ENCODE assay signal across 8 cellular contexts in genomic region chr1:19582318-19582717, GRCh38.
DNase-seq lines count a peak whose midpoint lies in the region; ATAC-seq, FAIRE-seq and TF ChIP-seq lines count a peak whose summit lies in the region.

No MANE protein-coding gene starts in this region.

- peak; percentile 48 for TF ChIP-seq CTCF in A549 (IDR thresholded peaks at IDR 0.05)
- peak; percentile 75 for TF ChIP-seq CTCF in glutamatergic neuron (IDR thresholded peaks at IDR 0.05; ENCODE audit: partially characterized antibody, unreplicated experiment)
- peak; percentile 70 for TF ChIP-seq CTCF in smooth muscle cell (IDR thresholded peaks at IDR 0.05; ENCODE audit: borderline replicate concordance, insufficient read depth, poor library complexity, severe bottlenecking)

- no peaks in the 10 kb centered on the region for H3K9me3 Mint-ChIP-seq in activated T-cell treated with anti-CD3 and anti-CD28 coated beads, Interleukin-2, amount 50 U/mL, for 72 hours
- no peaks in the 10 kb centered on the region for H3K9me3 Mint-ChIP-seq in glutamatergic neuron (ENCODE audit: unreplicated experiment)

- H3K36me3 Mint-ChIP-seq in activated T-cell treated with anti-CD3 and anti-CD28 coated beads, Interleukin-2, amount 50 U/mL, for 72 hours (ENCODE audit: insufficient read depth in 2 of 2): no peaks in the 10 kb centered on the region
- peaks cover 5% of the 10 kb centered on the region for H3K36me3 Mint-ChIP-seq in glutamatergic neuron (ENCODE audit: unreplicated experiment)

- CTCF ChIA-PET in A549 (lab: Yijun Ruan, JAX): interaction anchor here (0.6 to 2.1 kb wide), 22 partner anchors 9 to 238 kb away, joined by 3 to 13 read pairs (median 4); a partner anchor contains a TSS

- H3F3A ChIP-seq in smooth muscle cell (ENCODE audit: low read depth): no peaks in the 10 kb centered on the region

- H3K36me3 ChIP-seq in smooth muscle cell (ENCODE audit: low read depth): no peaks in the 10 kb centered on the region

- H3K4me1 ChIP-seq in A549 (no peaks in the 10 kb centered on the region), smooth muscle cell (ENCODE audit: low read depth) (no peaks in the 10 kb centered on the region)

- no peak for TF ChIP-seq EP300 in A549 (IDR thresholded peaks at IDR 0.05)

- H3K4me1 Mint-ChIP-seq in activated T-cell treated with anti-CD3 and anti-CD28 coated beads, Interleukin-2, amount 50 U/mL, for 72 hours (ENCODE audit: low read depth): peaks cover 18% of the 10 kb centered on the region
- no peaks in the 10 kb centered on the region for H3K4me1 Mint-ChIP-seq in glutamatergic neuron (ENCODE audit: low read depth, unreplicated experiment)

- no peaks in the 10 kb centered on the region for H3K79me2 ChIP-seq in smooth muscle cell (ENCODE audit: low read depth)

- H3K27ac Mint-ChIP-seq in activated T-cell treated with anti-CD3 and anti-CD28 coated beads, Interleukin-2, amount 50 U/mL, for 72 hours: no peak overlapping the region
- no peak overlapping the region for H3K27ac Mint-ChIP-seq in glutamatergic neuron (ENCODE audit: unreplicated experiment)

- H3K9me3 ChIP-seq in A549: no peaks in the 10 kb centered on the region
- H3K9me3 ChIP-seq in smooth muscle cell (replicated peaks; ENCODE audit: low read depth): no peaks in the 10 kb centered on the region

- POLR2A ChIA-PET in A549 (lab: Yijun Ruan, JAX): no interaction called here

- H3K4me3 ChIP-seq in A549 (no peak overlapping the region), smooth muscle cell (no peak overlapping the region)

- H3K27ac ChIP-seq in A549 (no peak overlapping the region), smooth muscle cell (ENCODE audit: low read depth) (no peak overlapping the region)

- ATAC-seq in A549 (peak in 1 of 2 experiments; percentile 84; a peak in 4 of 6 replicates), GM19328 (IDR thresholded peaks at IDR 0.05; ENCODE audit: unreplicated experiment) (no peak)
- peak; percentile 89 to 99 for ATAC-seq in activated T-cell treated with anti-CD3 and anti-CD28 coated beads, Interleukin-2, amount 50 U/mL, for 72 hours (replicated peaks in 1 of 2)

- no peak overlapping the region for H3K4me3 Mint-ChIP-seq in activated T-cell treated with anti-CD3 and anti-CD28 coated beads, Interleukin-2, amount 50 U/mL, for 72 hours
- H3K4me3 Mint-ChIP-seq in glutamatergic neuron (ENCODE audit: unreplicated experiment): no peak overlapping the region

- no peak for FAIRE-seq in A549 (lab: Jason Lieb, UNC)
- peak; percentile 89 for FAIRE-seq in GM19239 (lab: Jason Lieb, UNC)

- H3K4me2 ChIP-seq in A549: no peak overlapping the region
- H3K4me2 ChIP-seq in smooth muscle cell: no peak overlapping the region

- TF ChIP-seq POLR2A in A549 (IDR thresholded peaks at IDR 0.05; ENCODE audit: low read length): no peak

- no peaks in the 10 kb centered on the region for H4K20me1 ChIP-seq in smooth muscle cell (ENCODE audit: low read depth)

- no peak overlapping the region for H3K9ac ChIP-seq in smooth muscle cell (ENCODE audit: low read depth)

- peak; percentile 61 to 65 for TF ChIP-seq RAD21 in A549 (conservative IDR thresholded peaks at IDR 0.05 in 1 of 2, IDR thresholded peaks at IDR 0.05 in 1 of 2)

- no peak overlapping the region for H2AFZ ChIP-seq in smooth muscle cell (ENCODE audit: low read depth)

- 12% methylated on average over 4 of the region's 4 CpGs for WGBS in A549 (ENCODE audit: missing lambda C conversion rate)
- WGBS in smooth muscle cell (ENCODE audit: low lambda C conversion rate): 29% methylated on average over 4 of the region's 4 CpGs

- H3K27me3 Mint-ChIP-seq in activated T-cell treated with anti-CD3 and anti-CD28 coated beads, Interleukin-2, amount 50 U/mL, for 72 hours (ENCODE audit: low read depth): no peaks in the 10 kb centered on the region
- peaks cover 4% of the 10 kb centered on the region for H3K27me3 Mint-ChIP-seq in glutamatergic neuron (ENCODE audit: unreplicated experiment)

- H3K27me3 ChIP-seq in smooth muscle cell (ENCODE audit: low read depth): no peaks in the 10 kb centered on the region

- peak; percentile 25 to 54 for DNase-seq in A549 (ENCODE audit: low read depth in 1 of 2, low spot score in 1 of 2)
- peak; percentile 42 for DNase-seq in GM19239 (ENCODE audit: insufficient read length, low spot score)
- DNase-seq in OCI-M1 (lab: John Stamatoyannopoulos, UW): peak; percentile 81
- peak; percentile 80 to 88 for DNase-seq in activated T-cell treated with anti-CD3 and anti-CD28 coated beads, Interleukin-2, amount 50 U/mL, for 72 hours
- DNase-seq in glutamatergic neuron: peak; percentile 75
- DNase-seq in smooth muscle cell (lab: John Stamatoyannopoulos, UW; ENCODE audit: unreplicated experiment): no peak
- DNase-seq in T1000 (lab: John Stamatoyannopoulos, UW): no peak

TF ChIP-seq in A549, 52 proteins besides CTCF, POLR2A, EP300 and RAD21:
- TF ChIP-seq ESRRA (IDR thresholded peaks at IDR 0.05; ENCODE audit: borderline replicate concordance, low read length) (peak; percentile 86), SMC3 (IDR thresholded peaks at IDR 0.05) (peak; percentile 62), FOXS1 (CRISPR knock-in tag; IDR thresholded peaks at IDR 0.05) (no peak), NFE2L2 (conservative IDR thresholded peaks at IDR 0.05; ENCODE audit: low read length) (no peak), HOXB5 (CRISPR knock-in tag; IDR thresholded peaks at IDR 0.05) (no peak), ZFP36 (IDR thresholded peaks at IDR 0.05; ENCODE audit: borderline replicate concordance, partially characterized antibody) (no peak)

Comparison
In these comparisons a context has a peak if more than half of its experiments do, and no peak if none do; other contexts are left out.
1. DNase-seq: peak in A549 (2 of 2), GM19239 (single experiment), OCI-M1 (single experiment), activated T-cell treated with anti-CD3 and anti-CD28 coated beads, Interleukin-2, amount 50 U/mL, for 72 hours (2 of 2) and glutamatergic neuron (single experiment); none in smooth muscle cell (single experiment) and T1000 (single experiment).
2. Peak in every context shown above with its lines, with median percentiles within 50 percentile points of each other: CTCF ChIP-seq.